8 cellular contexts compared by ENCODE assay signal in the genomic region with DNA sequence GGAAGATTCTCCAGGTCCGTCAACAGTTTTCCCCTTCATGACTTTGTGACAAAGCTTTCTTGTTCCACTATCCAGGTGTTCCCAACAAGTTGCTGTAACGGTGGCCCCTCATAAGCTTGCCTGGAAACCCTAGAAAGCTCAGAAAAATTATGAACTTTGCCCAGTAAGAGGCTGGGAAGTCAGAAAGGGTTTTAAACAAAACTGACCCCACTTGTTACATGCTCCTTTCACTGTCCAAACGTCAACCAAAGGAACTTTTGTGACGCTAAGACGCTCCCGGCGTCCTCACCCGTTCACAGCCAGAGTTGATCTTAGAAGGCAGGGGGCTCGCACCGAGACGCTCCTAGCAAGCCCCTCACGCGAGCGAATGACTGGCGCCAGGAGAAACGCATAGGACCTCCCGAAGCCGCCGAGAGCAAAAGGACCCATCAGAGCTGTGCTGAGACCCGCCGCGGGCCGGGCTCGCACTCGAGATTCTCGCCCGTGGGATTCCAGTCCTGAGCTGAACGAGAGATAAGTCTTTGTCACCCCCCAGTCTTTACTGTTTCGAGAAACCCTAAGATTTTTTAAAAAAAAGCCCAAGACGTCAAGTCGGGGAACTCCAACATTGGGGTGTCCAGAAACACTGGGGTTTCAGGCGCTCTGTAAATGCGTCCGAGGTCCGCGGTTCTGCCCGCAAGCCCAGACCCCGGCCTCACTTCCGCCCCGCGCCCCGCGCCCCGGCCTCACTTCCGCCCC. TPM values are rescaled to one million over a fixed set of nuclear protein-coding genes. Genes with fewer than 3 reads are reported as not detected.
DNase-seq lines count a peak whose midpoint lies in the region; ATAC-seq, FAIRE-seq and TF ChIP-seq lines count a peak whose summit lies in the region.

No MANE protein-coding gene starts in this region.

- peak overlapping the region; percentile 83 to 98 for H3K4me3 ChIP-seq in kidney (ENCODE audit: low read length in 2 of 2)

- H3K9me3 ChIP-seq in kidney (ENCODE audit: control insufficient read depth in 1 of 2, low read length in 2 of 2): no peaks in the 10 kb centered on the region

- peak overlapping the region; percentile 96 to 99 (median 98) for H3K27ac Mint-ChIP-seq in brain

- H3K9ac ChIP-seq in kidney (ENCODE audit: low read length in 2 of 2): peak overlapping the region; percentile 78 to 95

- peak; percentile 0 for ATAC-seq in GM21528 (IDR thresholded peaks at IDR 0.05; ENCODE audit: low FRiP score, unreplicated experiment)

- H3K36me3 ChIP-seq in kidney (ENCODE audit: control insufficient read depth in 1 of 2, insufficient read depth in 2 of 2, low read length in 2 of 2): peaks cover 10 to 15% of the 10 kb centered on the region in 2 donors

- peaks cover 0 to 2% (median 0%) of the 10 kb centered on the region in 5 experiments for H3K9me3 Mint-ChIP-seq in brain

- DNase-seq in EH (ENCODE audit: low read depth) (peak; percentile 21), NCI-H2227 treated with DMSO at 0.1 percent for 48 hours (lab: John Stamatoyannopoulos, UW) (peak; percentile 17), kidney (peak; percentile 78), NCI-H226 (no peak), HuH-7.5 (ENCODE audit: low spot score) (no peak)
- DNase-seq in stimulated activated CD4-positive, alpha-beta T cell treated with anti-CD3 and anti-CD28 coated beads, TNF-alpha, amount 100 ng/mL, for 24 hours (ENCODE audit: low read depth in 3 of 3): peak in 2 of 3 experiments; percentile 11 to 17

- TF ChIP-seq CTCF in brain (conservative IDR thresholded peaks at IDR 0.05): no peak
- no peak for TF ChIP-seq CTCF in kidney (IDR thresholded peaks at IDR 0.05; ENCODE audit: borderline replicate concordance, extremely low read depth, insufficient read depth)

- H3K4me1 Mint-ChIP-seq in brain: peaks cover 48% of the 10 kb centered on the region

- peak overlapping the region; percentile 86 to 98 (median 94) for H3K4me3 Mint-ChIP-seq in brain

- peaks cover 0 to 15% of the 10 kb centered on the region in 2 donors for H3K4me1 ChIP-seq in kidney (ENCODE audit: control insufficient read depth in 1 of 2, insufficient read depth in 1 of 2, low read depth in 1 of 2, low read length in 2 of 2)

- no peak for FAIRE-seq in kidney (lab: Jason Lieb, UNC)

- intact Hi-C loops in kidney (cut with DNase I): no loop called here

- peaks cover 46% of the 10 kb centered on the region for H3K36me3 Mint-ChIP-seq in brain

- H3K27me3 Mint-ChIP-seq in brain: peaks cover 5% of the 10 kb centered on the region

- peak overlapping the region; percentile 98 to 99 for H3K27ac ChIP-seq in kidney (ENCODE audit: low read depth in 2 of 2, low read length in 2 of 2)

RNA-seq across cellular contexts. Expression of gene ACAT2, which starts 0.5 kb away (rescaled TPM):
- polyA plus RNA-seq in brain (ENCODE audit: insufficient read depth, low read depth, low replicate concordance) (72.9 TPM), kidney (ENCODE audit: insufficient read depth, low read depth, low replicate concordance) (30.5 TPM)
- 20.4 TPM for total RNA-seq in kidney

RNA-seq across cellular contexts. Expression of gene TCP1, which starts 28.1 kb away (rescaled TPM):
- polyA plus RNA-seq in brain (ENCODE audit: insufficient read depth, low read depth, low replicate concordance) (432 TPM), kidney (ENCODE audit: insufficient read depth, low read depth, low replicate concordance) (121 TPM)
- 130 TPM for total RNA-seq in kidney

RNA-seq across cellular contexts. Expression of gene MRPL18, which starts 29.0 kb away (rescaled TPM):
- polyA plus RNA-seq in brain (ENCODE audit: insufficient read depth, low read depth, low replicate concordance) (105 TPM), kidney (ENCODE audit: insufficient read depth, low read depth, low replicate concordance) (87.2 TPM)
- total RNA-seq in kidney: 56.7 TPM

RNA-seq across cellular contexts. Expression of gene WTAP, which starts 34.0 kb away (rescaled TPM):
- polyA plus RNA-seq in brain (ENCODE audit: insufficient read depth, low read depth, low replicate concordance) (65.7 TPM), kidney (ENCODE audit: insufficient read depth, low read depth, low replicate concordance) (63.5 TPM)
- 108 TPM for total RNA-seq in kidney

RNA-seq across cellular contexts. Expression of gene PNLDC1, which starts 38.8 kb away (rescaled TPM):
- polyA plus RNA-seq in brain (ENCODE audit: insufficient read depth, low read depth, low replicate concordance) (0.36 TPM), kidney (ENCODE audit: insufficient read depth, low read depth, low replicate concordance) (0.34 TPM)
- total RNA-seq in kidney: not detected

Comparison
In these comparisons a context has a peak if more than half of its experiments do, and no peak if none do; other contexts are left out.
1. DNase-seq: peak in EH (single experiment), NCI-H2227 treated with DMSO at 0.1 percent for 48 hours (single experiment), kidney (single experiment) and stimulated activated CD4-positive, alpha-beta T cell treated with anti-CD3 and anti-CD28 coated beads, TNF-alpha, amount 100 ng/mL, for 24 hours (2 of 3); none in NCI-H226 (single experiment) and HuH-7.5 (single experiment).